Comparison of ENCODE assay signal across 16 cellular contexts in genomic region chr5:103208460-103208859, GRCh38. TPM values are rescaled to one million over a fixed set of nuclear protein-coding genes. Genes with fewer than 3 reads are reported as not detected.
DNase-seq lines count a peak whose midpoint lies in the region; ATAC-seq and TF ChIP-seq lines count a peak whose summit lies in the region.
"Had no signal": no experiment of that assay in that cellular context is flagged by ENCODE, and none has a peak within 500 bp of the region (broad histone marks: within the 10 kb centered on the region; RNA-seq: fewer than 3 reads in every experiment).

No MANE protein-coding gene starts in this region.

- H3K4me3 ChIP-seq in tibial artery (no peak overlapping the region), transverse colon (no peak overlapping the region)

- peak overlapping the region; percentile 19 for H3K27ac Mint-ChIP-seq in activated CD4-positive, alpha-beta memory T cell treated with anti-CD3 and anti-CD28 coated beads, Interleukin-2, amount 10 ng/mL, durations not matched to agents 7 days and 5 days
- no peak overlapping the region for H3K27ac Mint-ChIP-seq in activated CD4-positive, alpha-beta memory T cell treated with anti-CD3 and anti-CD28 coated beads for 36 hours
- peak overlapping the region; percentile 37 for H3K27ac Mint-ChIP-seq in stimulated activated naive CD8-positive, alpha-beta T cell treated with anti-CD3 and anti-CD28 coated beads, Interleukin-15, Interleukin-2, amounts not matched to agents 100 ng/mL and 50 ng/mL, for 24 hours

- no peaks in the 10 kb centered on the region for H3K27me3 Mint-ChIP-seq in activated CD4-positive, alpha-beta memory T cell treated with anti-CD3 and anti-CD28 coated beads, Interleukin-2, amount 10 ng/mL, durations not matched to agents 7 days and 5 days
- no peaks in the 10 kb centered on the region for H3K27me3 Mint-ChIP-seq in activated CD4-positive, alpha-beta memory T cell treated with anti-CD3 and anti-CD28 coated beads for 36 hours
- no peaks in the 10 kb centered on the region for H3K27me3 Mint-ChIP-seq in stimulated activated naive CD8-positive, alpha-beta T cell treated with anti-CD3 and anti-CD28 coated beads, Interleukin-15, Interleukin-2, amounts not matched to agents 100 ng/mL and 50 ng/mL, for 24 hours
- H3K27me3 Mint-ChIP-seq: IgD-negative memory B cell had no signal

- no peaks in the 10 kb centered on the region for H3K9me3 ChIP-seq in tibial artery
- no peaks in the 10 kb centered on the region for H3K9me3 ChIP-seq in transverse colon

- TF ChIP-seq EP300 in transverse colon (IDR thresholded peaks at IDR 0.05; ENCODE audit: low read depth) = no peak

- no peaks in the 10 kb centered on the region for H3K27me3 ChIP-seq in tibial artery
- H3K27me3 ChIP-seq in transverse colon = no peaks in the 10 kb centered on the region

- peaks cover 33% of the 10 kb centered on the region for H3K4me1 Mint-ChIP-seq in activated CD4-positive, alpha-beta memory T cell treated with anti-CD3 and anti-CD28 coated beads, Interleukin-2, amount 10 ng/mL, durations not matched to agents 7 days and 5 days
- H3K4me1 Mint-ChIP-seq in activated CD4-positive, alpha-beta memory T cell treated with anti-CD3 and anti-CD28 coated beads for 36 hours (ENCODE audit: low read depth) = peaks cover 19% of the 10 kb centered on the region
- H3K4me1 Mint-ChIP-seq in stimulated activated naive CD8-positive, alpha-beta T cell treated with anti-CD3 and anti-CD28 coated beads, Interleukin-15, Interleukin-2, amounts not matched to agents 100 ng/mL and 50 ng/mL, for 24 hours (ENCODE audit: low read depth) = peaks cover 32% of the 10 kb centered on the region

- WGBS in transverse colon (ENCODE audit: low coverage in 1 of 2), 2 donors = 58 to 68% methylated on average over 2 of the region's 2 CpGs

- H3K27ac ChIP-seq in tibial artery (no peak overlapping the region), transverse colon (no peak overlapping the region)

- no peak for DNase-seq in activated CD4-positive, alpha-beta memory T cell treated with anti-CD3 and anti-CD28 coated beads, Interleukin-2, amount 10 ng/mL, durations not matched to agents 7 days and 5 days
- no peak for DNase-seq in activated CD4-positive, alpha-beta memory T cell treated with anti-CD3 and anti-CD28 coated beads for 36 hours
- DNase-seq in stimulated activated naive CD8-positive, alpha-beta T cell treated with anti-CD3 and anti-CD28 coated beads, Interleukin-15, Interleukin-2, amounts not matched to agents 100 U/mL and 50 U/mL, for 24 hours = no peak
- peak; percentile 68 to 80 for DNase-seq in lung microvascular endothelial cell (ENCODE audit: low read depth in 2 of 2)
- DNase-seq in tibial artery = no peak
- no peak for DNase-seq in transverse colon
- DNase-seq in GOT3 (lab: John Stamatoyannopoulos, UW) = no peak
- DNase-seq: C1 segment of cervical spinal cord, DMS79 treated with DMSO at 0.1 percent for 48 hours, HCEC 1CT, MM.1S, NCI-H1092 treated with DMSO at 0.1 percent for 48 hours, NCI-H345, NCI-H526 had no signal

- TF ChIP-seq CTCF in tibial artery (IDR thresholded peaks at IDR 0.05) (no peak), transverse colon (IDR thresholded peaks at IDR 0.05) (no peak)

- POLR2A ChIA-PET in activated CD4-positive, alpha-beta memory T cell treated with anti-CD3 and anti-CD28 coated beads, Interleukin-2, amount 10 ng/mL, durations not matched to agents 7 days and 5 days (lab: Charles Lee) = interaction anchor here (1.8 kb wide), 1 partner anchor 50 kb away, joined by 5 read pairs; the partner anchor contains the start of gene MACIR
- POLR2A ChIA-PET in activated CD4-positive, alpha-beta memory T cell treated with anti-CD3 and anti-CD28 coated beads for 36 hours (lab: Charles Lee) = no interaction called here

- H3K36me3 ChIP-seq in tibial artery (peaks cover 12 to 32% (median 20%) of the 10 kb centered on the region in 3 donors), transverse colon (peaks cover 0 to 5% (median 1%) of the 10 kb centered on the region in 4 donors)

- TF ChIP-seq POLR2A in transverse colon (IDR thresholded peaks at IDR 0.05) = no peak

- no peak for ATAC-seq in stimulated activated naive CD8-positive, alpha-beta T cell treated with anti-CD3 and anti-CD28 coated beads, Interleukin-15, Interleukin-2, amounts not matched to agents 100 U/mL and 50 U/mL, for 24 hours

- peaks cover 43% of the 10 kb centered on the region for H3K36me3 Mint-ChIP-seq in activated CD4-positive, alpha-beta memory T cell treated with anti-CD3 and anti-CD28 coated beads, Interleukin-2, amount 10 ng/mL, durations not matched to agents 7 days and 5 days (ENCODE audit: low read depth)
- peaks cover 20% of the 10 kb centered on the region for H3K36me3 Mint-ChIP-seq in activated CD4-positive, alpha-beta memory T cell treated with anti-CD3 and anti-CD28 coated beads for 36 hours
- peaks cover 34% of the 10 kb centered on the region for H3K36me3 Mint-ChIP-seq in stimulated activated naive CD8-positive, alpha-beta T cell treated with anti-CD3 and anti-CD28 coated beads, Interleukin-15, Interleukin-2, amounts not matched to agents 100 ng/mL and 50 ng/mL, for 24 hours (ENCODE audit: low read depth)

- H3K4me3 Mint-ChIP-seq in activated CD4-positive, alpha-beta memory T cell treated with anti-CD3 and anti-CD28 coated beads, Interleukin-2, amount 10 ng/mL, durations not matched to agents 7 days and 5 days = no peak overlapping the region
- no peak overlapping the region for H3K4me3 Mint-ChIP-seq in activated CD4-positive, alpha-beta memory T cell treated with anti-CD3 and anti-CD28 coated beads for 36 hours
- no peak overlapping the region for H3K4me3 Mint-ChIP-seq in stimulated activated naive CD8-positive, alpha-beta T cell treated with anti-CD3 and anti-CD28 coated beads, Interleukin-15, Interleukin-2, amounts not matched to agents 100 ng/mL and 50 ng/mL, for 24 hours
- H3K4me3 Mint-ChIP-seq: IgD-negative memory B cell had no signal

- H3K4me1 ChIP-seq in tibial artery (no peaks in the 10 kb centered on the region), transverse colon (peaks cover 0 to 5% (median 0%) of the 10 kb centered on the region in 4 donors)

- no peaks in the 10 kb centered on the region for H3K9me3 Mint-ChIP-seq in activated CD4-positive, alpha-beta memory T cell treated with anti-CD3 and anti-CD28 coated beads, Interleukin-2, amount 10 ng/mL, durations not matched to agents 7 days and 5 days
- no peaks in the 10 kb centered on the region for H3K9me3 Mint-ChIP-seq in activated CD4-positive, alpha-beta memory T cell treated with anti-CD3 and anti-CD28 coated beads for 36 hours
- H3K9me3 Mint-ChIP-seq in stimulated activated naive CD8-positive, alpha-beta T cell treated with anti-CD3 and anti-CD28 coated beads, Interleukin-15, Interleukin-2, amounts not matched to agents 100 ng/mL and 50 ng/mL, for 24 hours = peaks cover 5% of the 10 kb centered on the region

- in situ Hi-C loops in transverse colon (cut with MboI; ENCODE audit: low pct_ligation_motif_present in 1 of 4, low pct_unique_long_range_greater_than_20kb in 1 of 4, low sequenced_read_pairs in 3 of 4) = no loop called here

- CTCF ChIA-PET in activated CD4-positive, alpha-beta memory T cell treated with anti-CD3 and anti-CD28 coated beads, Interleukin-2, amount 10 ng/mL, durations not matched to agents 7 days and 5 days (lab: Charles Lee) = interaction anchor here (1.1 kb wide), 1 partner anchor 24 kb away, joined by 3 read pairs; no protein-coding TSS in a partner anchor
- CTCF ChIA-PET in activated CD4-positive, alpha-beta memory T cell treated with anti-CD3 and anti-CD28 coated beads for 36 hours (lab: Charles Lee) = interaction anchor here (0.6 to 2.1 kb wide), 3 partner anchors 16 to 383 kb away, joined by 3 to 5 read pairs (median 5); no protein-coding TSS in a partner anchor

- intact Hi-C loops in activated CD4-positive, alpha-beta memory T cell treated with anti-CD3 and anti-CD28 coated beads for 36 hours (cut with micrococcal nuclease) = no loop called here
- intact Hi-C loops in tibial artery (cut with DNase I; ENCODE audit: low total_unique reads) (no loop called here), transverse colon (cut with DNase I; ENCODE audit: low total_unique reads) (no loop called here)

RNA-seq across cellular contexts. Expression of gene MACIR, which starts 50.1 kb away (rescaled TPM):
- 1 to 10 TPM; 6.3 to 7.4 TPM for total RNA-seq in activated CD4-positive, alpha-beta memory T cell treated with anti-CD3 and anti-CD28 coated beads, Interleukin-2, amount 10 ng/mL, durations not matched to agents 7 days and 5 days
- total RNA-seq in activated CD4-positive, alpha-beta memory T cell treated with anti-CD3 and anti-CD28 coated beads for 36 hours = 1 to 10 TPM; 6.6 to 7.4 TPM
- total RNA-seq in lung microvascular endothelial cell = 3.7 and 7.1 TPM in 2 replicates
- total RNA-seq in transverse colon = 10 to 100 TPM; 21.7 to 72.8 (median 47.7) TPM

Comparison
In these comparisons a context has a peak if more than half of its experiments do, and no peak if none do; other contexts are left out.
1. DNase-seq: peak in lung microvascular endothelial cell (2 of 2); none in activated CD4-positive, alpha-beta memory T cell treated with anti-CD3 and anti-CD28 coated beads, Interleukin-2, amount 10 ng/mL, durations not matched to agents 7 days and 5 days (single experiment), activated CD4-positive, alpha-beta memory T cell treated with anti-CD3 and anti-CD28 coated beads for 36 hours (single experiment), stimulated activated naive CD8-positive, alpha-beta T cell treated with anti-CD3 and anti-CD28 coated beads, Interleukin-15, Interleukin-2, amounts not matched to agents 100 U/mL and 50 U/mL, for 24 hours (single experiment), tibial artery (0 of 2), transverse colon (single experiment) and GOT3 (single experiment).